ENCODE assay signal across 8 cellular contexts in genomic region chr1:186849271-186849671, GRCh38. TPM values are rescaled to one million over a fixed set of nuclear protein-coding genes. Genes with fewer than 3 reads are reported as not detected.
A peak's percentile ranks its signal among the peaks of the same experiment; 100 is the strongest.
DNase-seq lines count a peak whose midpoint lies in the region; ATAC-seq and TF ChIP-seq lines count a peak whose summit lies in the region.

No MANE protein-coding gene starts in this region.

- no peaks in the 10 kb centered on the region for H3K27me3 ChIP-seq in left lung

- no peaks in the 10 kb centered on the region for H3K9me3 ChIP-seq in left lung

- no peak for TF ChIP-seq CTCF in left lung (IDR thresholded peaks at IDR 0.05)

- peaks cover 0 to 29% of the 10 kb centered on the region in 2 donors for H3K4me1 ChIP-seq in left lung

- peak; percentile 89 for ATAC-seq in GM18508 (IDR thresholded peaks at IDR 0.05; ENCODE audit: insufficient read depth, unreplicated experiment)
- peak; percentile 91 for ATAC-seq in GM21786 (IDR thresholded peaks at IDR 0.05; ENCODE audit: unreplicated experiment)
- ATAC-seq in HG03565 (IDR thresholded peaks at IDR 0.05; ENCODE audit: unreplicated experiment) = peak; percentile 94
- peak; percentile 72 for ATAC-seq in left lung

- DNase-seq in left lung (no peak), posterior cingulate gyrus (no peak), LoVo (ENCODE audit: low spot score) (no peak), SW480 (ENCODE audit: low spot score) (no peak), NK-92 (lab: John Stamatoyannopoulos, UW; ENCODE audit: unreplicated experiment) (no peak)

- intact Hi-C loops in left lung (cut with DNase I) = no loop called here
- intact Hi-C loops in posterior cingulate gyrus (cut with DNase I) = no loop called here

- no peak overlapping the region for H3K4me3 ChIP-seq in left lung

- peak overlapping the region in 1 of 2 donors; percentile 64 for H3K27ac ChIP-seq in left lung

- no peaks in the 10 kb centered on the region for H3K36me3 ChIP-seq in left lung

RNA-seq across cellular contexts. Expression of gene PLA2G4A, which starts 20.5 kb away (rescaled TPM):
- 10 to 100 TPM; 10.5 to 11.7 TPM for total RNA-seq in left lung
